Comparison of ENCODE assay signal across 9 cellular contexts in genomic region chr20:4811661-4812181, GRCh38. TPM values are rescaled to one million over a fixed set of nuclear protein-coding genes. Genes with fewer than 3 reads are reported as not detected.
DNase-seq lines count a peak whose midpoint lies in the region; ATAC-seq and TF ChIP-seq lines count a peak whose summit lies in the region.
"Had no signal": no experiment of that assay in that cellular context is flagged by ENCODE, and none has a peak within 500 bp of the region (broad histone marks: within the 10 kb centered on the region; RNA-seq: fewer than 3 reads in every experiment).

No MANE protein-coding gene starts in this region.

- DNase-seq in CD4-positive, CD25-positive, alpha-beta regulatory T cell: peak; percentile 32 to 90 (median 74)
- DNase-seq in SKM-1 (lab: John Stamatoyannopoulos, UW; ENCODE audit: unreplicated experiment) (peak; percentile 55), brain microvascular endothelial cell (no peak), MM.1S (no peak)
- DNase-seq in activated naive CD8-positive, alpha-beta T cell treated with anti-CD3 and anti-CD28 coated beads for 36 hours: peak; percentile 51
- DNase-seq: Caco-2 had no signal

- H2AFZ ChIP-seq in MM.1S (ENCODE audit: low read length): no peak overlapping the region

- TF ChIP-seq CTCF in brain microvascular endothelial cell (IDR thresholded peaks at IDR 0.05; ENCODE audit: low read depth, low read length, missing control alignments): no peak
- no peak for TF ChIP-seq CTCF in MM.1S (IDR thresholded peaks at IDR 0.05; ENCODE audit: low read length)

- no peaks in the 10 kb centered on the region for H3K27me3 Mint-ChIP-seq in CD4-positive, CD25-positive, alpha-beta regulatory T cell
- no peaks in the 10 kb centered on the region for H3K27me3 Mint-ChIP-seq in activated naive CD8-positive, alpha-beta T cell treated with anti-CD3 and anti-CD28 coated beads for 36 hours

- H3K27me3 ChIP-seq in CD4-positive, CD25-positive, alpha-beta regulatory T cell (ENCODE audit: control insufficient read depth, insufficient read depth, low read length): no peaks in the 10 kb centered on the region
- H3K27me3 ChIP-seq in mucosa of rectum (ENCODE audit: control insufficient read depth in 2 of 2, insufficient read depth in 2 of 2, low read length in 2 of 2) (no peaks in the 10 kb centered on the region), brain microvascular endothelial cell (replicated peaks) (no peaks in the 10 kb centered on the region), MM.1S (replicated peaks; ENCODE audit: insufficient read depth, low read length) (no peaks in the 10 kb centered on the region)

- H3K9ac ChIP-seq in mucosa of rectum (ENCODE audit: low read depth in 1 of 2, low read length in 2 of 2): no peak overlapping the region
- no peak overlapping the region for H3K9ac ChIP-seq in MM.1S (ENCODE audit: low read length)

- no peaks in the 10 kb centered on the region for H3K9me3 ChIP-seq in CD4-positive, CD25-positive, alpha-beta regulatory T cell (ENCODE audit: control insufficient read depth in 2 of 2, low read length in 2 of 2)
- H3K9me3 ChIP-seq in mucosa of rectum (ENCODE audit: control insufficient read depth in 2 of 2, low read length in 2 of 2) (no peaks in the 10 kb centered on the region), MM.1S (replicated peaks; ENCODE audit: insufficient read depth, low read length) (no peaks in the 10 kb centered on the region)
- H3K9me3 ChIP-seq: Caco-2 had no signal

- peaks cover 7% of the 10 kb centered on the region for H3K36me3 Mint-ChIP-seq in CD4-positive, CD25-positive, alpha-beta regulatory T cell
- peaks cover 42% of the 10 kb centered on the region for H3K36me3 Mint-ChIP-seq in activated naive CD8-positive, alpha-beta T cell treated with anti-CD3 and anti-CD28 coated beads for 36 hours

- no peaks in the 10 kb centered on the region for H4K20me1 ChIP-seq in MM.1S (ENCODE audit: insufficient read depth, low read length)

- H3K4me2 ChIP-seq in MM.1S (ENCODE audit: low read depth, low read length): no peak overlapping the region

- peak overlapping the region; percentile 75 to 86 (median 84) for H3K4me3 Mint-ChIP-seq in CD4-positive, CD25-positive, alpha-beta regulatory T cell
- H3K4me3 Mint-ChIP-seq in activated naive CD8-positive, alpha-beta T cell treated with anti-CD3 and anti-CD28 coated beads for 36 hours: peak overlapping the region; percentile 90

- no peaks in the 10 kb centered on the region for H3K36me3 ChIP-seq in CD4-positive, CD25-positive, alpha-beta regulatory T cell (ENCODE audit: control insufficient read depth, insufficient read depth, low read length)
- H3K36me3 ChIP-seq in mucosa of rectum (ENCODE audit: control insufficient read depth in 2 of 2, insufficient read depth in 2 of 2, low read length in 2 of 2) (no peaks in the 10 kb centered on the region), brain microvascular endothelial cell (replicated peaks) (no peaks in the 10 kb centered on the region), MM.1S (replicated peaks; ENCODE audit: insufficient read depth, low read length) (no peaks in the 10 kb centered on the region)

- H3F3A ChIP-seq in MM.1S (ENCODE audit: insufficient read depth, low read length): no peaks in the 10 kb centered on the region; the same call in 1 of the 2 replicates

- H3K4me1 Mint-ChIP-seq in CD4-positive, CD25-positive, alpha-beta regulatory T cell: peaks cover 19 to 80% (median 56%) of the 10 kb centered on the region in 4 donors
- peaks cover 70% of the 10 kb centered on the region for H3K4me1 Mint-ChIP-seq in activated naive CD8-positive, alpha-beta T cell treated with anti-CD3 and anti-CD28 coated beads for 36 hours

- H3K4me1 ChIP-seq in CD4-positive, CD25-positive, alpha-beta regulatory T cell (ENCODE audit: control insufficient read depth, insufficient read depth, low read length, poor library complexity, severe bottlenecking): peaks cover 70% of the 10 kb centered on the region
- H3K4me1 ChIP-seq in mucosa of rectum (ENCODE audit: control insufficient read depth in 2 of 2, insufficient read depth in 2 of 2, low read length in 2 of 2) (peaks cover 2 to 30% of the 10 kb centered on the region in 2 donors), MM.1S (ENCODE audit: low read length) (peaks cover 19% of the 10 kb centered on the region)
- H3K4me1 ChIP-seq: Caco-2 had no signal

- peak overlapping the region; percentile 55 for H3K4me3 ChIP-seq in CD4-positive, CD25-positive, alpha-beta regulatory T cell (ENCODE audit: low read depth, low read length)
- peak overlapping the region in 1 of 2 donors; percentile 9 for H3K4me3 ChIP-seq in mucosa of rectum (ENCODE audit: low read length in 2 of 2)
- H3K4me3 ChIP-seq in brain microvascular endothelial cell (ENCODE audit: low read depth, low read length): no peak overlapping the region
- no peak overlapping the region for H3K4me3 ChIP-seq in MM.1S (ENCODE audit: low read length)

- peak overlapping the region; percentile 96 for H3K27ac ChIP-seq in CD4-positive, CD25-positive, alpha-beta regulatory T cell (ENCODE audit: insufficient read depth, low read length, poor library complexity, severe bottlenecking)
- peak overlapping the region; percentile 24 to 90 for H3K27ac ChIP-seq in mucosa of rectum (ENCODE audit: low read depth in 2 of 2, low read length in 2 of 2)
- H3K27ac ChIP-seq in brain microvascular endothelial cell: no peak overlapping the region
- no peak overlapping the region for H3K27ac ChIP-seq in MM.1S (ENCODE audit: low read length)

- no peaks in the 10 kb centered on the region for H3K79me2 ChIP-seq in MM.1S (ENCODE audit: low read length)

- no peaks in the 10 kb centered on the region for H3K9me3 Mint-ChIP-seq in CD4-positive, CD25-positive, alpha-beta regulatory T cell
- no peaks in the 10 kb centered on the region for H3K9me3 Mint-ChIP-seq in activated naive CD8-positive, alpha-beta T cell treated with anti-CD3 and anti-CD28 coated beads for 36 hours

- peak overlapping the region; percentile 97 to 99 (median 98) for H3K27ac Mint-ChIP-seq in CD4-positive, CD25-positive, alpha-beta regulatory T cell
- peak overlapping the region; percentile 99 for H3K27ac Mint-ChIP-seq in activated naive CD8-positive, alpha-beta T cell treated with anti-CD3 and anti-CD28 coated beads for 36 hours

- in situ Hi-C loops in brain microvascular endothelial cell (cut with HindIII; ENCODE audit: low pct_ligation_motif_present, low sequenced_read_pairs): no loop called here

- peak; percentile 44 to 68 for ATAC-seq in CD4-positive, CD25-positive, alpha-beta regulatory T cell (ENCODE audit: low read depth in 2 of 2)
- ATAC-seq in HG02870 (IDR thresholded peaks at IDR 0.05; ENCODE audit: unreplicated experiment): no peak
- no peak for ATAC-seq in GM21737 (IDR thresholded peaks at IDR 0.05; ENCODE audit: unreplicated experiment)

- no peaks in the 10 kb centered on the region for H3K9me2 ChIP-seq in MM.1S (replicated peaks; ENCODE audit: insufficient read depth, low read length)

RNA-seq across cellular contexts. Expression of gene RASSF2, which starts 11.7 kb away (rescaled TPM):
- total RNA-seq in CD4-positive, CD25-positive, alpha-beta regulatory T cell: 33.9 TPM
- 10 to 100 TPM; 20.9 to 33.0 (median 29.1) TPM for polyA plus RNA-seq in CD4-positive, CD25-positive, alpha-beta regulatory T cell
- total RNA-seq in activated naive CD8-positive, alpha-beta T cell treated with anti-CD3 and anti-CD28 coated beads for 36 hours: 10 to 100 TPM; 47.3 to 48.2 TPM

Comparison
In these comparisons a context has a peak if more than half of its experiments do, and no peak if none do; other contexts are left out.
1. ATAC-seq: peak in CD4-positive, CD25-positive, alpha-beta regulatory T cell (2 of 2); none in HG02870 (single experiment) and GM21737 (single experiment).
2. DNase-seq: peak in CD4-positive, CD25-positive, alpha-beta regulatory T cell (3 of 3), SKM-1 (single experiment) and activated naive CD8-positive, alpha-beta T cell treated with anti-CD3 and anti-CD28 coated beads for 36 hours (single experiment); none in brain microvascular endothelial cell (single experiment) and MM.1S (single experiment).
3. H3K27ac ChIP-seq: peak in CD4-positive, CD25-positive, alpha-beta regulatory T cell (single experiment) and mucosa of rectum (2 of 2); none in brain microvascular endothelial cell (single experiment) and MM.1S (single experiment).